ENCODE assay signal across 20 cellular contexts in the genomic region with DNA sequence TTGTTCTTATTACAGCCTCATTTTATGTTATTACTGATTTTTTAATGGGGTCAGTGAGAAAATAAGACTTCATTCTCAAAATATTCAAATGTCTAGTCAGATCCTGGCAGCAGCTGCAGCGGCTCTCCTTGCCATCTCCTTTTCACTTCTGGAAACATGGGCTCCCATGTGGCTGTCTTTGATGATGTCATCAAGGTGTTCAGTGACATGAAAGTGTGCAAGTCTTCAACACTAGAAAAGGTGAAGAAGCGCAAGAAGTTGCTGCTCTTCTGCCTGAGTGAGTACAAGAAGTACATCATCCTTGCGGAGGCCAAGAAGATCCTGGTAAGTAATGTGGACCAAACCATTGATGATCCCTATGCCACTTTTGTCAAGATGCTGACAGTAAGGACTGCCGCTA.
"Had no signal": no experiment of that assay in that cellular context is flagged by ENCODE, and none has a peak within 500 bp of the region (broad histone marks: within the 10 kb centered on the region; RNA-seq: fewer than 3 reads in every experiment).

No MANE protein-coding gene starts in this region.

- H3K36me3 Mint-ChIP-seq: naive B cell, neural progenitor cell had no signal

- H3K4me3 Mint-ChIP-seq: activated CD8-positive, alpha-beta T cell treated with anti-CD3 and anti-CD28 coated beads for 36 hours; activated naive CD8-positive, alpha-beta T cell; dendritic cell treated with granulocyte-macrophage colony-stimulating factor and Interleukin-4, amounts not matched to agents 40 ng/mL and 50 ng/mL, for 4 days; naive B cell; neural progenitor cell; T-helper 17 cell had no signal

- H3K9me3 ChIP-seq: gastrocnemius medialis, heart right ventricle, pancreas, sigmoid colon had no signal

- H3K36me3 ChIP-seq: gastrocnemius medialis, heart right ventricle, neural progenitor cell, pancreas, sigmoid colon had no signal

- H3K4me3 ChIP-seq: gastrocnemius medialis, heart right ventricle, neural progenitor cell, pancreas, sigmoid colon had no signal

- H3K27ac ChIP-seq: gastrocnemius medialis, heart right ventricle, neural progenitor cell, pancreas, sigmoid colon had no signal

- H3K4me2 ChIP-seq: neural progenitor cell had no signal

- H3K9ac ChIP-seq: neural progenitor cell had no signal

- H3K27me3 ChIP-seq: gastrocnemius medialis, heart right ventricle, neural progenitor cell, pancreas, sigmoid colon had no signal

- H3K9me3 Mint-ChIP-seq: activated CD8-positive, alpha-beta T cell treated with anti-CD3 and anti-CD28 coated beads for 36 hours; dendritic cell treated with granulocyte-macrophage colony-stimulating factor and Interleukin-4, amounts not matched to agents 40 ng/mL and 50 ng/mL, for 4 days; naive B cell; neural progenitor cell had no signal

- DNase-seq: activated CD4-positive, alpha-beta T cell treated with anti-CD3 and anti-CD28 coated beads for 4 hours; activated CD8-positive, alpha-beta memory T cell treated with anti-CD3 and anti-CD28 coated beads, Interleukin-2, amount 50 U/mL, for 48 hours; activated CD8-positive, alpha-beta T cell treated with anti-CD3 and anti-CD28 coated beads for 36 hours; activated gamma-delta T cell treated with Interleukin-2 at 50 U/mL for 16 hours; amygdala; effector memory CD4-positive, alpha-beta T cell; gastrocnemius medialis; heart right ventricle; islet precursor cell; naive B cell; pancreas; sigmoid colon; stimulated activated CD4-positive, alpha-beta T cell treated with anti-CD3 and anti-CD28 coated beads, Interleukin-12 subunit alpha, Interleukin-12 subunit beta, amount 100 ng/mL, for 4 hours; stimulated activated CD4-positive, alpha-beta T cell treated with anti-CD3 and anti-CD28 coated beads, Interleukin-2, amount 100 ng/mL, for 24 hours; T-helper 17 cell had no signal

- H2AFZ ChIP-seq: neural progenitor cell had no signal

- H3K4me1 ChIP-seq: gastrocnemius medialis, pancreas, sigmoid colon had no signal

- H3K27me3 Mint-ChIP-seq: activated CD8-positive, alpha-beta T cell treated with anti-CD3 and anti-CD28 coated beads for 36 hours; activated naive CD8-positive, alpha-beta T cell; naive B cell had no signal

- ATAC-seq: activated CD8-positive, alpha-beta T cell treated with anti-CD3 and anti-CD28 coated beads for 36 hours; gastrocnemius medialis; heart right ventricle; left lobe of liver; T-helper 17 cell had no signal

- FAIRE-seq: pancreas, urothelium cell line had no signal

- H3K27ac Mint-ChIP-seq: activated CD8-positive, alpha-beta T cell treated with anti-CD3 and anti-CD28 coated beads for 36 hours; activated naive CD8-positive, alpha-beta T cell; neural progenitor cell; T-helper 17 cell had no signal

- H3K4me1 Mint-ChIP-seq: naive B cell, neural progenitor cell had no signal
